In genomic region chr11:84923489-84923888, GRCh38 we compare ENCODE assay signal across 17 cellular contexts.
DNase-seq lines count a peak whose midpoint lies in the region; ATAC-seq, FAIRE-seq and TF ChIP-seq lines count a peak whose summit lies in the region.
"Had no signal": no experiment of that assay in that cellular context is flagged by ENCODE, and none has a peak within 500 bp of the region (broad histone marks: within the 10 kb centered on the region; RNA-seq: fewer than 3 reads in every experiment).

No MANE protein-coding gene starts in this region.

- no peaks in the 10 kb centered on the region for H3K27me3 ChIP-seq in cardiac muscle cell
- no peaks in the 10 kb centered on the region for H3K27me3 ChIP-seq in tibial artery
- H3K27me3 ChIP-seq in HepG2 (ENCODE audit: control insufficient read depth in 1 of 2, insufficient read depth in 2 of 2, low read length in 2 of 2), result no peaks in the 10 kb centered on the region; a peak in 1 of 5 replicates

- no peak overlapping the region for H3K4me2 ChIP-seq in HepG2 (ENCODE audit: low read depth, low read length)

- H3K4me1 ChIP-seq in cardiac muscle cell (ENCODE audit: low read depth) (peaks cover 33% of the 10 kb centered on the region), tibial artery (peaks cover 0 to 40% (median 5%) of the 10 kb centered on the region in 4 donors), HepG2 (ENCODE audit: insufficient read depth, low read length) (no peaks in the 10 kb centered on the region)
- H3K4me1 ChIP-seq: Caco-2 had no signal

- TF ChIP-seq EP300 in HepG2 (IDR thresholded peaks at IDR 0.05; ENCODE audit: low read depth in 2 of 2, low read length in 2 of 2) (no peak), HepG2 (CRISPR knock-in tag; IDR thresholded peaks at IDR 0.05; ENCODE audit: borderline replicate concordance) (no peak)

- no peaks in the 10 kb centered on the region for H4K20me1 ChIP-seq in HepG2 (ENCODE audit: insufficient read depth, low read length)

- no peak overlapping the region for H2AFZ ChIP-seq in HepG2 (ENCODE audit: low read length)

- H3K9me3 ChIP-seq in cardiac muscle cell (ENCODE audit: low read depth) (no peaks in the 10 kb centered on the region), tibial artery (no peaks in the 10 kb centered on the region), HepG2 (ENCODE audit: low read length) (no peaks in the 10 kb centered on the region)
- H3K9me3 ChIP-seq: Caco-2, SK-N-SH had no signal

- ATAC-seq in Right ventricle myocardium inferior (no peak), HepG2 (no peak), GM21423 (IDR thresholded peaks at IDR 0.05; ENCODE audit: unreplicated experiment) (no peak), GM21515 (IDR thresholded peaks at IDR 0.05; ENCODE audit: unreplicated experiment) (no peak)
- ATAC-seq: GM12878 had no signal

- H3K9ac ChIP-seq in HepG2 (ENCODE audit: insufficient read depth, low read depth, low read length), result no peak overlapping the region
- H3K9ac ChIP-seq: SK-N-SH had no signal

- H3K4me3 ChIP-seq in cardiac muscle cell (no peak overlapping the region), coronary artery (peak overlapping the region; percentile 41), tibial artery (peak overlapping the region; percentile 39 to 47), HepG2 (replicated peaks in 1 of 3; ENCODE audit: insufficient read depth in 1 of 3, low read depth in 2 of 3, low read length in 3 of 3) (no peak overlapping the region)
- H3K4me3 ChIP-seq: GM12878 had no signal

- no peak for TF ChIP-seq CTCF in cardiac muscle cell (IDR thresholded peaks at IDR 0.05; ENCODE audit: low read depth, low read length)
- TF ChIP-seq CTCF in coronary artery (IDR thresholded peaks at IDR 0.05), result no peak
- no peak for TF ChIP-seq CTCF in nephron (IDR thresholded peaks at IDR 0.05; ENCODE audit: unreplicated experiment in 3 of 3)
- no peak for TF ChIP-seq CTCF in tibial artery (IDR thresholded peaks at IDR 0.05)
- TF ChIP-seq CTCF in HepG2 (CRISPR knock-in tag; IDR thresholded peaks at IDR 0.05), result no peak

- H3K79me2 ChIP-seq in HepG2 (ENCODE audit: insufficient read depth, low read length), result no peaks in the 10 kb centered on the region

- in situ Hi-C loops in HepG2 (cut with HindIII; ENCODE audit: extremely low pct_ligation_motif_present, low pct_unique_long_range_greater_than_20kb), result no loop called here

- H3K4me1 Mint-ChIP-seq in nephron, result peaks cover 16% of the 10 kb centered on the region

- POLR2A ChIA-PET in HepG2 (lab: Yijun Ruan, JAX), result no interaction called here

- H3K27ac ChIP-seq in cardiac muscle cell, result peak overlapping the region; percentile 40
- H3K27ac ChIP-seq in coronary artery, result no peak overlapping the region
- H3K27ac ChIP-seq in tibial artery, result peak overlapping the region; percentile 29 to 37
- H3K27ac ChIP-seq in HepG2 (ENCODE audit: extremely low read length, insufficient read depth, low read length), result no peak overlapping the region
- H3K27ac ChIP-seq: C4-2B had no signal

- peaks cover 14% of the 10 kb centered on the region for H3K27me3 Mint-ChIP-seq in nephron (ENCODE audit: low read depth)

- WGBS in HepG2 (ENCODE audit: low lambda C conversion rate), result 41% methylated on average over 4 of the region's 4 CpGs

- H3K36me3 Mint-ChIP-seq in nephron (ENCODE audit: low read depth), result no peaks in the 10 kb centered on the region

- peak overlapping the region in 2 of 3 experiments; percentile 73 to 82 for H3K4me3 Mint-ChIP-seq in nephron

- H3K27ac Mint-ChIP-seq in nephron, result peak overlapping the region in 2 of 3 experiments; percentile 31 to 68

- intact Hi-C loops in Right ventricle myocardium inferior (cut with DNase I), result loop anchor here (10.0 kb wide), 1 partner anchor 139 kb away; no protein-coding TSS in a partner anchor
- intact Hi-C loops in tibial artery (cut with DNase I; ENCODE audit: low total_unique reads), result no loop called here
- intact Hi-C loops in HepG2 (cut with micrococcal nuclease; ENCODE audit: unreplicated experiment), result no loop called here

- no peaks in the 10 kb centered on the region for H3K9me3 Mint-ChIP-seq in nephron
- H3K9me3 Mint-ChIP-seq: GM23338 had no signal

- DNase-seq in cardiac muscle cell (ENCODE audit: low read depth in 1 of 2, low spot score in 1 of 2), result no peak
- DNase-seq in Right ventricle myocardium inferior (ENCODE audit: missing footprints), result no peak
- DNase-seq in coronary artery (ENCODE audit: low spot score), result no peak
- DNase-seq in tibial artery, result no peak
- no peak for DNase-seq in HepG2 (ENCODE audit: low spot score)
- DNase-seq: Caco-2; MV-4-11; NCI-H1436; NCI-H2029 treated with DMSO at 0.1 percent for 48 hours; NK-92 treated with Interleukin-12 subunit alpha and Interleukin-12 subunit beta, amount 100 ng/mL, for 24 hours; SK-N-SH had no signal

- CTCF ChIA-PET in HepG2 (lab: Yijun Ruan, JAX; ENCODE audit: low intra/inter-chr PET ratio, low total read pairs), result no interaction called here

- BruUV-seq in HepG2 (replicated peaks; lab: Mats Ljungman, UMichigan), result no TSS peak

- TF ChIP-seq RAD21 in HepG2 (CRISPR knock-in tag; IDR thresholded peaks at IDR 0.05), result no peak

- no peak for TF ChIP-seq POLR2A in HepG2 (IDR thresholded peaks at IDR 0.05; ENCODE audit: insufficient read depth in 1 of 2, low read depth in 2 of 2, low read length in 2 of 2)

- no peaks in the 10 kb centered on the region for H3K36me3 ChIP-seq in cardiac muscle cell
- no peaks in the 10 kb centered on the region for H3K36me3 ChIP-seq in tibial artery
- no peaks in the 10 kb centered on the region for H3K36me3 ChIP-seq in HepG2 (replicated peaks in 1 of 2; ENCODE audit: control insufficient read depth in 1 of 2, insufficient read depth in 2 of 2, low read length in 2 of 2)

- no peak for FAIRE-seq in HepG2 (lab: Jason Lieb, UNC)
- FAIRE-seq: GM12878 had no signal

TF ChIP-seq in HepG2, 621 proteins besides CTCF, POLR2A, EP300 and RAD21:
- TF ChIP-seq PRPF4 (IDR thresholded peaks at IDR 0.05; ENCODE audit: low read depth, low read length, poor library complexity, severe bottlenecking), result no peak
- TF ChIP-seq IRX3 (CRISPR knock-in tag; IDR thresholded peaks at IDR 0.05; ENCODE audit: borderline replicate concordance, low read depth), result no peak
- TF ChIP-seq ZNF839 (CRISPR knock-in tag; IDR thresholded peaks at IDR 0.05; ENCODE audit: borderline replicate concordance), result no peak
- no peak for TF ChIP-seq BRF2 (CRISPR knock-in tag; IDR thresholded peaks at IDR 0.05)

Comparison
In these comparisons a context has a peak if more than half of its experiments do, and no peak if none do; other contexts are left out.
1. H3K27ac ChIP-seq: peak in cardiac muscle cell (single experiment) and tibial artery (2 of 2); none in coronary artery (0 of 2) and HepG2 (single experiment).
2. H3K4me3 ChIP-seq: peak in coronary artery (single experiment) and tibial artery (2 of 2); none in cardiac muscle cell (single experiment) and HepG2 (0 of 3).